ENCODE assay signal across 10 cellular contexts in the genomic region with DNA sequence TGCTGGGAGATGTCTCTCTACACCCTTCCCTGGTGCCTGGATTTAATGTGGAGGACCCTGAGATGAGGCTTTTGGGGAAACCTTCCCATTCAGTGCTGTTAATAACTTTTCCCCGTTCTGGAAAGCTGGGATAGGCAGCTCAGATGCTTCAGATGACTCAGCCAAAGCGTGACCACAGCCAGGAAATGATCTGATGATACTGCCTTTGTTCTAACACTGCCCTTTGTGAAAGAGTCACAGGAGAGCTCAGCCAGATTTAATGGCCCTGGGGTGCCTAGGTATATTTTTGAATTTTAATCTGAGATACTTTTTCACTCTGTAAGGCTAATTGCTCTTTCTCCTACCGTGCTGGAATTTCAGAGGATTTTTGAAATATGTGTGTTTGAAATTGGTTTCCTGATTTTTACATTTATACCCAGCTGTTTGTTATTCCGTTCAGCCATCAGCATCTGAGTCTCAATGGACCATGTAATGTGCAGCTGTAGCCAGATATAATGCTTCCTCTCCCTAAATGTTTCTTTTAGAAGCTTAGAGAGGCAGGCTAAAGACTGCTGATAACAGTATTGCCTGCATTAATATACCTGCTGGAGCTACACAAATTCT. TPM values are rescaled to one million over a fixed set of nuclear protein-coding genes. Genes with fewer than 3 reads are reported as not detected.
DNase-seq lines count a peak whose midpoint lies in the region; ATAC-seq and TF ChIP-seq lines count a peak whose summit lies in the region.
"Had no signal": no experiment of that assay in that cellular context is flagged by ENCODE, and none has a peak within 500 bp of the region (broad histone marks: within the 10 kb centered on the region; RNA-seq: fewer than 3 reads in every experiment).

No MANE protein-coding gene starts in this region.

- H3K36me3 ChIP-seq in PC-3 (ENCODE audit: low read depth, low read length) (no peaks in the 10 kb centered on the region), mesodermal cell (ENCODE audit: control insufficient read depth, insufficient read depth, low read length) (peaks cover 5% of the 10 kb centered on the region)
- H3K36me3 ChIP-seq: thoracic aorta had no signal

- H3K79me2 ChIP-seq in PC-3 (ENCODE audit: low read length): no peaks in the 10 kb centered on the region

- H3K27me3 ChIP-seq in PC-3 (ENCODE audit: low read length): no peaks in the 10 kb centered on the region

- no peak overlapping the region for H3K9ac ChIP-seq in PC-3 (ENCODE audit: low read length)

- H3K4me1 ChIP-seq in PC-3 (ENCODE audit: insufficient read depth, low read length): no peaks in the 10 kb centered on the region
- peaks cover 20% of the 10 kb centered on the region for H3K4me1 ChIP-seq in mesodermal cell (ENCODE audit: control insufficient read depth, insufficient read depth, low read length, poor library complexity, severe bottlenecking)

- no peaks in the 10 kb centered on the region for H4K20me1 ChIP-seq in PC-3 (ENCODE audit: low read length)

- H2AFZ ChIP-seq in PC-3 (ENCODE audit: low read length): no peak overlapping the region

- POLR2A ChIA-PET in PC-3 (lab: Charles Lee; ENCODE audit: unreplicated experiment): no interaction called here

- H3K9me2 ChIP-seq in PC-3 (replicated peaks; ENCODE audit: low read length): no peaks in the 10 kb centered on the region

- intact Hi-C loops in PC-3 (cut with micrococcal nuclease): no loop called here

- DNase-seq in COLO829 (ENCODE audit: low spot score): peak; percentile 90
- DNase-seq in PC-3: peak; percentile 36
- peak; percentile 90 for DNase-seq in fibroblast of mammary gland (ENCODE audit: low read depth)
- DNase-seq in NCI-H1048 (lab: John Stamatoyannopoulos, UW): no peak
- DNase-seq in medulla oblongata (ENCODE audit: extremely low spot score): no peak
- DNase-seq: MV-4-11 had no signal

- no peaks in the 10 kb centered on the region for H3F3A ChIP-seq in PC-3 (ENCODE audit: low read length, unreplicated experiment)

- ATAC-seq in PC-3: no peak
- ATAC-seq in GM18498 (IDR thresholded peaks at IDR 0.05; ENCODE audit: unreplicated experiment): no peak
- ATAC-seq in GM19452 (IDR thresholded peaks at IDR 0.05; ENCODE audit: unreplicated experiment): no peak

- H3K4me3 ChIP-seq in PC-3 (ENCODE audit: low read length): no peak overlapping the region
- H3K4me3 ChIP-seq in fibroblast of mammary gland (ENCODE audit: control insufficient read depth, low read depth, low read length): no peak overlapping the region
- H3K4me3 ChIP-seq in mesodermal cell (ENCODE audit: extremely low read depth, insufficient read depth, low read length, poor library complexity, severe bottlenecking): no peak overlapping the region
- H3K4me3 ChIP-seq: thoracic aorta had no signal

- CTCF ChIA-PET in PC-3 (lab: Charles Lee): no interaction called here

- H3K9me3 ChIP-seq in PC-3 (ENCODE audit: low read length) (no peaks in the 10 kb centered on the region), mesodermal cell (ENCODE audit: control insufficient read depth, low read length) (no peaks in the 10 kb centered on the region)
- H3K9me3 ChIP-seq: thoracic aorta had no signal

- H3K4me2 ChIP-seq in PC-3 (ENCODE audit: low read length): no peak overlapping the region

- no peak overlapping the region for H3K27ac ChIP-seq in PC-3 (ENCODE audit: low read length)
- H3K27ac ChIP-seq in mesodermal cell (ENCODE audit: low read depth, low read length, severe bottlenecking): peak overlapping the region; percentile 83
- H3K27ac ChIP-seq: thoracic aorta had no signal

- 9 to 50% methylated on average over 2 to 3 of the region's 4 CpGs for WGBS in mesodermal cell (ENCODE audit: insufficient coverage in 2 of 2), 2 experiments

- no TSS peak for BruUV-seq in PC-3 (replicated peaks; lab: Mats Ljungman, UMichigan)

- no peak for TF ChIP-seq CTCF in PC-3 (conservative IDR thresholded peaks at IDR 0.05; ENCODE audit: low read depth, low read length)
- no peak for TF ChIP-seq CTCF in fibroblast of mammary gland (conservative IDR thresholded peaks at IDR 0.05; ENCODE audit: control insufficient read depth, insufficient read depth, low read depth, low read length)

RNA-seq across cellular contexts. Expression of a gene that starts 17.7 kb away (rescaled TPM):
- not detected in 2 replicates for total RNA-seq in PC-3 (2014; rRNA removed)
- 10.8 TPM for polyA plus RNA-seq in mesodermal cell (2013, experiment 1 of 2)
- 10.1 TPM for polyA plus RNA-seq in mesodermal cell (2013, experiment 2 of 2)

Comparison
In these comparisons a context has a peak if more than half of its experiments do, and no peak if none do; other contexts are left out.
1. DNase-seq: peak in COLO829 (single experiment), PC-3 (single experiment) and fibroblast of mammary gland (single experiment); none in NCI-H1048 (single experiment) and medulla oblongata (single experiment).